ENCODE assay signal across 16 cellular contexts in the genomic region with DNA sequence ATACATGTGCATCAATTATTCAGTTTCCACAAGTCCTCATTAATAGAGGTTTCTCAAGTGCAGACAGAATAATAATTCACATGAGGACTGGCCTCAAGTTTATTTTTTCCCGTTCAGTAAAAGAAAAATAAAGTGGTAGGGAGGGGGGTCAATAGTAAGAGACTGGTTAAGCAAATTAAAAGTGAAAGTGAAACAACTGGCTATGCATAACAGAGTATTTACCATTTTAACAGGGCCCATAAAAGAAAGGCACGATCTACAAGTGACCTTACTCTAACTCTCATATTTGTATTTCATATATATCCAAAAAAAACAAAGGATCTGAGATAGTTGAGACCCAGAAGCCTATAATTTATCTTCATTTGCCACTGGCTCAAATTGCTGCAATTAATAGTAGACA.
DNase-seq lines count a peak whose midpoint lies in the region; ATAC-seq and TF ChIP-seq lines count a peak whose summit lies in the region.
"Had no signal": no experiment of that assay in that cellular context is flagged by ENCODE, and none has a peak within 500 bp of the region (broad histone marks: within the 10 kb centered on the region; RNA-seq: fewer than 3 reads in every experiment).

No MANE protein-coding gene starts in this region.

- intact Hi-C loops in right cardiac atrium (cut with DNase I) (no loop called here), left cardiac atrium (cut with DNase I) (no loop called here)

- H3K9me3 ChIP-seq in right cardiac atrium (ENCODE audit: control insufficient read depth, low read length) = no peaks in the 10 kb centered on the region
- no peaks in the 10 kb centered on the region for H3K9me3 ChIP-seq in thoracic aorta
- H3K9me3 ChIP-seq: sigmoid colon, upper lobe of left lung had no signal

- no peaks in the 10 kb centered on the region for H3K36me3 ChIP-seq in thoracic aorta
- H3K36me3 ChIP-seq: sigmoid colon, upper lobe of left lung had no signal

- DNase-seq in right cardiac atrium (no peak), left cardiac atrium (no peak), RPMI7951 (ENCODE audit: low read depth) (peak; percentile 60), fibroblast of villous mesenchyme (ENCODE audit: low read depth) (peak; percentile 47), thoracic aorta (ENCODE audit: low spot score) (no peak), NCI-H524 (lab: John Stamatoyannopoulos, UW) (no peak)
- no peak for DNase-seq in NK-92 treated with Interleukin-12 subunit alpha and Interleukin-12 subunit beta, amount 100 ng/mL, for 24 hours (lab: John Stamatoyannopoulos, UW)
- DNase-seq: activated T-cell treated with anti-CD3 and anti-CD28 coated beads, Interleukin-2, amount 50 U/mL, for 1 hour; hippocampal formation; NCI-H2029; SHP77; sigmoid colon; upper lobe of left lung had no signal

- no peak for TF ChIP-seq CTCF in fibroblast of villous mesenchyme (IDR thresholded peaks at IDR 0.05; ENCODE audit: insufficient read depth, low read depth, low read length)
- no peak for TF ChIP-seq CTCF in thoracic aorta (IDR thresholded peaks at IDR 0.05)

- H3K27ac ChIP-seq in right cardiac atrium (ENCODE audit: low read length) (no peak overlapping the region), thoracic aorta (no peak overlapping the region)
- H3K27ac ChIP-seq: sigmoid colon, upper lobe of left lung had no signal

- ATAC-seq in right cardiac atrium = no peak
- ATAC-seq in left cardiac atrium = no peak
- ATAC-seq in thoracic aorta (ENCODE audit: insufficient number of reproducible peaks, low FRiP score, low read depth) = no peak
- ATAC-seq in HG03342 (IDR thresholded peaks at IDR 0.05; ENCODE audit: unreplicated experiment) = no peak
- ATAC-seq: esophagus mucosa, GM23338 had no signal

- 40% methylated on average over 2 of the region's 2 CpGs for WGBS in right cardiac atrium

- H3K4me1 ChIP-seq in right cardiac atrium (ENCODE audit: control insufficient read depth, insufficient read depth, low read length) (no peaks in the 10 kb centered on the region), thoracic aorta (ENCODE audit: control insufficient read depth in 1 of 2, low read depth in 2 of 2) (no peaks in the 10 kb centered on the region)
- H3K4me1 ChIP-seq: upper lobe of left lung had no signal

- H3K4me3 ChIP-seq in right cardiac atrium (ENCODE audit: low read length) (peak overlapping the region; percentile 27), fibroblast of villous mesenchyme (ENCODE audit: low read depth, low read length) (peak overlapping the region; percentile 1), thoracic aorta (peak overlapping the region; percentile 44)
- H3K4me3 ChIP-seq: GM23338 had no signal

- no peaks in the 10 kb centered on the region for H3K27me3 ChIP-seq in right cardiac atrium (ENCODE audit: control insufficient read depth, insufficient read depth)
- H3K27me3 ChIP-seq in thoracic aorta (replicated peaks; ENCODE audit: insufficient read depth) = no peaks in the 10 kb centered on the region
- H3K27me3 ChIP-seq: sigmoid colon, upper lobe of left lung had no signal

Comparison
In these comparisons a context has a peak if more than half of its experiments do, and no peak if none do; other contexts are left out.
1. DNase-seq: peak in RPMI7951 (single experiment) and fibroblast of villous mesenchyme (single experiment); none in right cardiac atrium (0 of 3), left cardiac atrium (single experiment), thoracic aorta (single experiment), NCI-H524 (0 of 2) and NK-92 treated with Interleukin-12 subunit alpha and Interleukin-12 subunit beta, amount 100 ng/mL, for 24 hours (single experiment).
2. Peak in every context shown above with its lines, with median percentiles within 50 percentile points of each other: H3K4me3 ChIP-seq.